Comparison of ENCODE assay signal across 10 cellular contexts in genomic region chr6:5457983-5458683, GRCh38.
DNase-seq lines count a peak whose midpoint lies in the region; ATAC-seq and TF ChIP-seq lines count a peak whose summit lies in the region.
"Had no signal": no experiment of that assay in that cellular context is flagged by ENCODE, and none has a peak within 500 bp of the region (broad histone marks: within the 10 kb centered on the region; RNA-seq: fewer than 3 reads in every experiment).

No MANE protein-coding gene starts in this region.

- BruUV-seq in Calu3 (replicated peaks; lab: Mats Ljungman, UMichigan) = no TSS peak
- BruUV-seq in mammary epithelial cell (replicated peaks; lab: Mats Ljungman, UMichigan) = no TSS peak

- intact Hi-C loops in Calu3 (cut with micrococcal nuclease; ENCODE audit: unreplicated experiment) (no loop called here), mammary epithelial cell (cut with micrococcal nuclease) (no loop called here), natural killer cell (cut with micrococcal nuclease) (no loop called here)

- no peaks in the 10 kb centered on the region for H3K27me3 ChIP-seq in mammary epithelial cell (ENCODE audit: insufficient read depth, low read length)
- H3K27me3 ChIP-seq: tibial nerve had no signal

- peaks cover 32% of the 10 kb centered on the region for H3K4me1 ChIP-seq in mammary epithelial cell (ENCODE audit: insufficient read depth, low read length)

- dilution Hi-C loops in mammary epithelial cell (cut with HindIII; ENCODE audit: low sequenced_read_pairs) = no loop called here

- H2AFZ ChIP-seq in mammary epithelial cell (ENCODE audit: low read depth, low read length) = peak overlapping the region; percentile 87

- H3K27me3 Mint-ChIP-seq in Calu3 (ENCODE audit: unreplicated experiment) (no peaks in the 10 kb centered on the region), natural killer cell (ENCODE audit: low read depth in 2 of 2) (no peaks in the 10 kb centered on the region)
- H3K27me3 Mint-ChIP-seq in natural killer cell treated with Interleukin-12 subunit alpha and Interleukin-12 subunit beta and Interleukin-15 and Interleukin-18, amount 100 ng/mL, for 72 hours = no peaks in the 10 kb centered on the region
- H3K27me3 Mint-ChIP-seq: B cell had no signal

- in situ Hi-C loops in mammary epithelial cell (cut with MboI; ENCODE audit: low sequenced_read_pairs in 2 of 2) = no loop called here

- H3K4me3 ChIP-seq in mammary epithelial cell (replicated peaks in 1 of 3; ENCODE audit: insufficient read depth in 1 of 3, low read depth in 2 of 3, low read length in 3 of 3) = peak overlapping the region in 1 of 3 experiments; percentile 24
- H3K4me3 ChIP-seq: tibial nerve had no signal

- H3K9me3 ChIP-seq in mammary epithelial cell (replicated peaks; ENCODE audit: insufficient read depth, low read length) = no peaks in the 10 kb centered on the region

- H3K27ac ChIP-seq in mammary epithelial cell (ENCODE audit: insufficient read depth, low read depth, low read length) = peak overlapping the region; percentile 10

- no peaks in the 10 kb centered on the region for H3K79me2 ChIP-seq in mammary epithelial cell (ENCODE audit: insufficient read depth, low read length)

- H3K27ac Mint-ChIP-seq in Calu3 (ENCODE audit: unreplicated experiment) (peak overlapping the region; percentile 72), natural killer cell (no peak overlapping the region)
- H3K27ac Mint-ChIP-seq in natural killer cell treated with Interleukin-12 subunit alpha and Interleukin-12 subunit beta and Interleukin-15 and Interleukin-18, amount 100 ng/mL, for 72 hours = no peak overlapping the region
- H3K27ac Mint-ChIP-seq: B cell had no signal

- H3K9me3 Mint-ChIP-seq in Calu3 (ENCODE audit: low read depth, unreplicated experiment) (no peaks in the 10 kb centered on the region), natural killer cell (no peaks in the 10 kb centered on the region)
- H3K9me3 Mint-ChIP-seq in natural killer cell treated with Interleukin-12 subunit alpha and Interleukin-12 subunit beta and Interleukin-15 and Interleukin-18, amount 100 ng/mL, for 72 hours = no peaks in the 10 kb centered on the region

- ATAC-seq in omental fat pad (ENCODE audit: low FRiP score) = no peak
- ATAC-seq in natural killer cell treated with Interleukin-12 subunit alpha and Interleukin-12 subunit beta and Interleukin-15 and Interleukin-18, amount 100 ng/mL, for 72 hours = no peak
- no peak for ATAC-seq in natural killer cell

- CTCF ChIA-PET in Calu3 (lab: Charles Lee) (no interaction called here), mammary epithelial cell (lab: Charles Lee; ENCODE audit: low non-redundant PET) (no interaction called here)

- H3K36me3 Mint-ChIP-seq in Calu3 (ENCODE audit: insufficient read depth, unreplicated experiment) (peaks cover 8% of the 10 kb centered on the region), natural killer cell (no peaks in the 10 kb centered on the region)
- H3K36me3 Mint-ChIP-seq in natural killer cell treated with Interleukin-12 subunit alpha and Interleukin-12 subunit beta and Interleukin-15 and Interleukin-18, amount 100 ng/mL, for 72 hours = no peaks in the 10 kb centered on the region

- WGBS in mammary epithelial cell (ENCODE audit: low coverage, missing lambda C conversion rate) = 13% methylated on average over 9 of the region's 9 CpGs

- H3K4me3 Mint-ChIP-seq in Calu3 (ENCODE audit: low read depth, unreplicated experiment) (peak overlapping the region; percentile 44), natural killer cell (no peak overlapping the region)
- H3K4me3 Mint-ChIP-seq in natural killer cell treated with Interleukin-12 subunit alpha and Interleukin-12 subunit beta and Interleukin-15 and Interleukin-18, amount 100 ng/mL, for 72 hours = no peak overlapping the region
- H3K4me3 Mint-ChIP-seq: B cell had no signal

- H4K20me1 ChIP-seq in mammary epithelial cell (ENCODE audit: insufficient read depth, low read length) = no peaks in the 10 kb centered on the region

- H3K4me2 ChIP-seq in mammary epithelial cell (ENCODE audit: insufficient read depth, low read depth, low read length) = peak overlapping the region; percentile 56

- DNase-seq in Calu3 = peak; percentile 15
- DNase-seq in NCI-H2081 (lab: John Stamatoyannopoulos, UW) = peak; percentile 88 to 95
- peak; percentile 52 for DNase-seq in mammary epithelial cell
- DNase-seq in medulla oblongata (ENCODE audit: extremely low spot score) = peak; percentile 16
- no peak for DNase-seq in activated T-cell treated with anti-CD3 and anti-CD28 coated beads, Interleukin-2, amount 50 U/mL, for 1 hour
- DNase-seq in omental fat pad (ENCODE audit: low spot score) = no peak
- DNase-seq in natural killer cell treated with Interleukin-12 subunit alpha and Interleukin-12 subunit beta and Interleukin-15 and Interleukin-18, amount 100 ng/mL, for 72 hours (ENCODE audit: low spot score) = no peak
- DNase-seq in natural killer cell = no peak

- TF ChIP-seq CTCF in Calu3 (IDR thresholded peaks at IDR 0.05; ENCODE audit: unreplicated experiment) (no peak), mammary epithelial cell (conservative IDR thresholded peaks at IDR 0.05 in 1 of 2, IDR thresholded peaks at IDR 0.05 in 1 of 2; ENCODE audit: extremely low read depth in 1 of 2, insufficient read depth in 1 of 2, low read depth in 1 of 2, low read length in 2 of 2) (no peak), omental fat pad (IDR thresholded peaks at IDR 0.05) (no peak), natural killer cell (IDR thresholded peaks at IDR 0.05) (no peak)

- H3K36me3 ChIP-seq in mammary epithelial cell (ENCODE audit: insufficient read depth, low read length) = no peaks in the 10 kb centered on the region
- H3K36me3 ChIP-seq: tibial nerve had no signal

- no peak overlapping the region for H3K9ac ChIP-seq in mammary epithelial cell (ENCODE audit: insufficient read depth, low read length)

- peaks cover 31% of the 10 kb centered on the region for H3K4me1 Mint-ChIP-seq in Calu3 (ENCODE audit: low read depth, unreplicated experiment)
- H3K4me1 Mint-ChIP-seq in natural killer cell treated with Interleukin-12 subunit alpha and Interleukin-12 subunit beta and Interleukin-15 and Interleukin-18, amount 100 ng/mL, for 72 hours (ENCODE audit: low read depth in 2 of 2) = peaks cover 3% of the 10 kb centered on the region in 2 donors
- H3K4me1 Mint-ChIP-seq in natural killer cell = peaks cover 5 to 13% of the 10 kb centered on the region in 2 donors

Comparison
In these comparisons a context has a peak if more than half of its experiments do, and no peak if none do; other contexts are left out.
1. DNase-seq: peak in Calu3 (single experiment), NCI-H2081 (2 of 2), mammary epithelial cell (single experiment) and medulla oblongata (single experiment); none in activated T-cell treated with anti-CD3 and anti-CD28 coated beads, Interleukin-2, amount 50 U/mL, for 1 hour (single experiment), omental fat pad (single experiment), natural killer cell treated with Interleukin-12 subunit alpha and Interleukin-12 subunit beta and Interleukin-15 and Interleukin-18, amount 100 ng/mL, for 72 hours (single experiment) and natural killer cell (single experiment).